ENCODE assay signal across 22 cellular contexts in genomic region chr1:150928286-150928685, GRCh38. TPM values are rescaled to one million over a fixed set of nuclear protein-coding genes. Genes with fewer than 3 reads are reported as not detected.
DNase-seq lines count a peak whose midpoint lies in the region; ATAC-seq and TF ChIP-seq lines count a peak whose summit lies in the region.
"Had no signal": no experiment of that assay in that cellular context is flagged by ENCODE, and none has a peak within 500 bp of the region (broad histone marks: within the 10 kb centered on the region; RNA-seq: fewer than 3 reads in every experiment).

No MANE protein-coding gene starts in this region.

- H3K27ac Mint-ChIP-seq in GM23338 (no peak overlapping the region), immature natural killer cell (peak overlapping the region in 5 of 6 donors; percentile 8 to 85 (median 47))
- H3K27ac Mint-ChIP-seq in activated T-helper 17 cell treated with anti-CD3 and anti-CD28 coated beads, Interleukin-2, amount 50 U/mL, for 72 hours = no peak overlapping the region

- no peak overlapping the region for H3K9ac ChIP-seq in BLaER1 treated with 17β-estradiol and CSF1 and Interleukin-3, amounts not matched to agents 10 nM and 100 nM
- H3K9ac ChIP-seq: BLaER1 had no signal

- DNase-seq in GM23338 (ENCODE audit: low spot score) = no peak
- no peak for DNase-seq in immature natural killer cell
- DNase-seq in medulla oblongata (ENCODE audit: extremely low spot score) = no peak
- no peak for DNase-seq in NCI-H2196 (lab: John Stamatoyannopoulos, UW; ENCODE audit: unreplicated experiment)
- no peak for DNase-seq in cardiac septum (ENCODE audit: low spot score)
- DNase-seq in glomerular visceral epithelial cell (ENCODE audit: extremely low spot score) = no peak
- DNase-seq: activated CD8-positive, alpha-beta memory T cell treated with anti-CD3 and anti-CD28 coated beads for 24 hours; activated naive CD4-positive, alpha-beta T cell; heart left ventricle; mucosa of descending colon; NCI-H1436; NCI-H2227 treated with DMSO at 0.1 percent for 48 hours; posterior cingulate gyrus; spleen had no signal

- intact Hi-C loops in cardiac septum (cut with DNase I) = loop anchor here (5.0 to 10.0 kb wide), 2 partner anchors 51 to 303 kb away; partner anchors contain the start of genes ARNT and ENSA

- no peak overlapping the region for H2AFZ ChIP-seq in GM23338

- TF ChIP-seq CTCF in GM23338 (conservative IDR thresholded peaks at IDR 0.05; ENCODE audit: low read depth in 2 of 2) = no peak

- peaks cover 5% of the 10 kb centered on the region for H3K27me3 Mint-ChIP-seq in GM23338 (ENCODE audit: insufficient read depth, low read depth, poor library complexity)
- no peaks in the 10 kb centered on the region for H3K27me3 Mint-ChIP-seq in activated T-helper 17 cell treated with anti-CD3 and anti-CD28 coated beads, Interleukin-2, amount 50 U/mL, for 72 hours
- H3K27me3 Mint-ChIP-seq in immature natural killer cell (ENCODE audit: low read depth in 3 of 3) = peaks cover 8 to 13% (median 12%) of the 10 kb centered on the region in 3 donors

- no peak overlapping the region for H3K27ac ChIP-seq in BLaER1 treated with 17β-estradiol and CSF1 and Interleukin-3, amounts not matched to agents 10 nM and 100 nM
- H3K27ac ChIP-seq in GM23338 (ENCODE audit: low read depth) = no peak overlapping the region
- H3K27ac ChIP-seq: BLaER1, SJSA1, vagina had no signal

- peaks cover 4% of the 10 kb centered on the region; the same call in 2 of the 3 replicates for H3K9me3 Mint-ChIP-seq in GM23338
- no peaks in the 10 kb centered on the region for H3K9me3 Mint-ChIP-seq in activated T-helper 17 cell treated with anti-CD3 and anti-CD28 coated beads, Interleukin-2, amount 50 U/mL, for 72 hours
- peaks cover 3 to 13% (median 8%) of the 10 kb centered on the region in 6 donors for H3K9me3 Mint-ChIP-seq in immature natural killer cell

- H3K4me2 ChIP-seq in BLaER1 treated with 17β-estradiol and CSF1 and Interleukin-3, amounts not matched to agents 10 nM and 100 nM = peak overlapping the region in 9 of 11 experiments; percentile 72 to 89 (median 86); a peak in 8 of 22 replicates
- H3K4me2 ChIP-seq in GM23338 = no peak overlapping the region

- peaks cover 0 to 7% (median 0%) of the 10 kb centered on the region in 11 experiments; a peak in 1 of 22 replicates for H4K20me1 ChIP-seq in BLaER1 treated with 17β-estradiol and CSF1 and Interleukin-3, amounts not matched to agents 10 nM and 100 nM
- no peaks in the 10 kb centered on the region for H4K20me1 ChIP-seq in GM23338 (replicated peaks; ENCODE audit: insufficient read depth)
- H4K20me1 ChIP-seq: BLaER1 had no signal

- H3K36me3 ChIP-seq in BLaER1 treated with 17β-estradiol and CSF1 and Interleukin-3, amounts not matched to agents 10 nM and 100 nM = peaks cover 55 to 62% (median 59%) of the 10 kb centered on the region in 11 experiments
- H3K36me3 ChIP-seq in GM23338 (ENCODE audit: insufficient read depth) = peaks cover 56% of the 10 kb centered on the region

- H3K4me1 Mint-ChIP-seq in GM23338 = no peaks in the 10 kb centered on the region
- H3K4me1 Mint-ChIP-seq in activated T-helper 17 cell treated with anti-CD3 and anti-CD28 coated beads, Interleukin-2, amount 50 U/mL, for 72 hours = no peaks in the 10 kb centered on the region
- H3K4me1 Mint-ChIP-seq in immature natural killer cell = peaks cover 26 to 37% of the 10 kb centered on the region in 2 donors

- no peaks in the 10 kb centered on the region for H3K9me2 ChIP-seq in GM23338 (ENCODE audit: insufficient read depth)

- H3K4me3 ChIP-seq in BLaER1 treated with 17β-estradiol and CSF1 and Interleukin-3, amounts not matched to agents 10 nM and 100 nM = no peak overlapping the region
- H3K4me3 ChIP-seq in GM23338 = no peak overlapping the region
- H3K4me3 ChIP-seq: BLaER1, K562, mucosa of descending colon, SJSA1, vagina had no signal

- H3K36me3 Mint-ChIP-seq in GM23338 (ENCODE audit: low read depth) = peaks cover 66% of the 10 kb centered on the region
- H3K36me3 Mint-ChIP-seq in activated T-helper 17 cell treated with anti-CD3 and anti-CD28 coated beads, Interleukin-2, amount 50 U/mL, for 72 hours (ENCODE audit: low read depth) = peaks cover 76% of the 10 kb centered on the region
- H3K36me3 Mint-ChIP-seq in immature natural killer cell = peaks cover 35 to 42% (median 37%) of the 10 kb centered on the region in 3 donors

- H3K4me1 ChIP-seq in BLaER1 treated with 17β-estradiol and CSF1 and Interleukin-3, amounts not matched to agents 10 nM and 100 nM = peaks cover 12 to 19% (median 15%) of the 10 kb centered on the region in 10 experiments; a peak in 19 of 20 replicates
- H3K4me1 ChIP-seq in GM23338 (ENCODE audit: insufficient read depth) = peaks cover 6% of the 10 kb centered on the region; the same call in 1 of the 2 replicates

- peaks cover 22% of the 10 kb centered on the region for H3K79me2 ChIP-seq in GM23338 (replicated peaks; ENCODE audit: insufficient read depth)

- no peaks in the 10 kb centered on the region for H3K27me3 ChIP-seq in BLaER1 treated with 17β-estradiol and CSF1 and Interleukin-3, amounts not matched to agents 10 nM and 100 nM
- no peaks in the 10 kb centered on the region for H3K27me3 ChIP-seq in GM23338 (ENCODE audit: insufficient read depth)
- H3K27me3 ChIP-seq: BLaER1, heart left ventricle, SJSA1, spleen, vagina had no signal

- H3F3A ChIP-seq in GM23338 (replicated peaks; ENCODE audit: low read depth) = peaks cover 7% of the 10 kb centered on the region; the same call in 1 of the 2 replicates

- ATAC-seq in GM23338 = no peak
- ATAC-seq in activated T-helper 17 cell treated with anti-CD3 and anti-CD28 coated beads, Interleukin-2, amount 50 U/mL, for 72 hours (replicated peaks) = no peak
- ATAC-seq: heart left ventricle, K562, mucosa of descending colon had no signal

- peaks cover 26 to 49% (median 36%) of the 10 kb centered on the region in 11 experiments for H3K9me3 ChIP-seq in BLaER1 treated with 17β-estradiol and CSF1 and Interleukin-3, amounts not matched to agents 10 nM and 100 nM (replicated peaks in 1 of 11)
- H3K9me3 ChIP-seq: SJSA1, vagina had no signal

- peak overlapping the region; percentile 50; the same call in 1 of the 3 replicates for H3K4me3 Mint-ChIP-seq in GM23338
- peak overlapping the region; percentile 12 for H3K4me3 Mint-ChIP-seq in activated T-helper 17 cell treated with anti-CD3 and anti-CD28 coated beads, Interleukin-2, amount 50 U/mL, for 72 hours
- H3K4me3 Mint-ChIP-seq in immature natural killer cell = peak overlapping the region in 3 of 5 donors; percentile 4 to 71 (median 51)

TF ChIP-seq in GM23338, 12 proteins besides CTCF, POLR2A, EP300 and RAD21 (continues in another document):
- no peak for TF ChIP-seq STAT1 (IDR thresholded peaks at IDR 0.05; ENCODE audit: unreplicated experiment)
- no peak for TF ChIP-seq ETS1 (IDR thresholded peaks at IDR 0.05)
- no peak for TF ChIP-seq ZNF114 (CRISPR knock-in tag; IDR thresholded peaks at IDR 0.05)
- no peak for TF ChIP-seq EZH2 (IDR thresholded peaks at IDR 0.05; ENCODE audit: low read depth, unreplicated experiment)
- TF ChIP-seq CREB1 (CRISPR knock-in tag; IDR thresholded peaks at IDR 0.05; ENCODE audit: low read depth) = no peak

RNA-seq across cellular contexts. Expression of gene SETDB1, which starts 2.1 kb away (rescaled TPM):
- 33.0 and 47.4 TPM in 2 replicates for total RNA-seq in GM23338 (2014; rRNA removed; shearing (Covaris generic))
- polyA plus RNA-seq in GM23338 (2016; fragmentation: Nextera tagmentation; extraction: Ambion mirVana) = 15.1 and 16.9 TPM in 2 replicates
- total RNA-seq in activated T-helper 17 cell treated with anti-CD3 and anti-CD28 coated beads, Interleukin-2, amount 50 U/mL, for 72 hours = 10 to 100 TPM; 49.3 to 74.3 TPM
- polyA plus RNA-seq in immature natural killer cell = 10 to 100 TPM; 11.7 to 20.9 (median 15.3) TPM
- total RNA-seq in cardiac septum = 15.5 TPM

RNA-seq across cellular contexts. Expression of gene CTXND2, which starts 41.4 kb away (rescaled TPM):
- total RNA-seq in GM23338 (2014; rRNA removed; shearing (Covaris generic)) = not detected in 2 replicates
- not detected in 2 replicates for polyA plus RNA-seq in GM23338 (2016; fragmentation: Nextera tagmentation; extraction: Ambion mirVana)
- total RNA-seq in activated T-helper 17 cell treated with anti-CD3 and anti-CD28 coated beads, Interleukin-2, amount 50 U/mL, for 72 hours = not detected
- polyA plus RNA-seq in immature natural killer cell = not detected
- total RNA-seq in cardiac septum = not detected
- total RNA-seq: cerebellum, endothelial cell of umbilical vein, heart left ventricle, K562, mucosa of descending colon, SJSA1, spleen, vagina had no signal
- polyA plus RNA-seq: endothelial cell of umbilical vein, heart left ventricle, K562, spleen had no signal

RNA-seq across cellular contexts. Expression of gene CERS2, which starts 46.3 kb away (rescaled TPM):
- total RNA-seq in GM23338 (2014; rRNA removed; shearing (Covaris generic)) = 120 and 122 TPM in 2 replicates
- polyA plus RNA-seq in GM23338 (2016; fragmentation: Nextera tagmentation; extraction: Ambion mirVana) (75.1 and 83.3 TPM in 2 replicates), immature natural killer cell (100 to 1,000 TPM; 138 to 200 (median 168) TPM)
- total RNA-seq in activated T-helper 17 cell treated with anti-CD3 and anti-CD28 coated beads, Interleukin-2, amount 50 U/mL, for 72 hours = 100 to 1,000 TPM; 114 to 212 TPM
- total RNA-seq in cardiac septum = 76.0 TPM

RNA-seq across cellular contexts. Expression of gene ARNT, which starts 51.9 kb away (rescaled TPM):
- total RNA-seq in GM23338 (2014; rRNA removed; shearing (Covaris generic)) = 30.3 and 31.9 TPM in 2 replicates
- polyA plus RNA-seq in GM23338 (2016; fragmentation: Nextera tagmentation; extraction: Ambion mirVana) (10.5 and 11.4 TPM in 2 replicates), immature natural killer cell (10 to 100 TPM; 14.5 to 28.7 (median 17.6) TPM)
- total RNA-seq in activated T-helper 17 cell treated with anti-CD3 and anti-CD28 coated beads, Interleukin-2, amount 50 U/mL, for 72 hours = 10 to 100 TPM; 28.4 to 50.4 TPM
- 32.0 TPM for total RNA-seq in cardiac septum

RNA-seq across cellular contexts. Expression of gene ANXA9, which starts 53.8 kb away (rescaled TPM):
- total RNA-seq in GM23338 (2014; rRNA removed; shearing (Covaris generic)) = 1.7 and 2.2 TPM in 2 replicates
- polyA plus RNA-seq in GM23338 (2016; fragmentation: Nextera tagmentation; extraction: Ambion mirVana) = 1.0 and 1.4 TPM in 2 replicates
- under 1 TPM; 0.19 to 0.30 TPM for total RNA-seq in activated T-helper 17 cell treated with anti-CD3 and anti-CD28 coated beads, Interleukin-2, amount 50 U/mL, for 72 hours
- not detected for polyA plus RNA-seq in immature natural killer cell
- total RNA-seq in cardiac septum = 0.16 TPM
- total RNA-seq: endothelial cell of umbilical vein, mucosa of descending colon, SJSA1 had no signal
- polyA plus RNA-seq: endothelial cell of umbilical vein had no signal

Comparison
In these comparisons a context has a peak if more than half of its experiments do, and no peak if none do; other contexts are left out.
1. H3K27ac Mint-ChIP-seq: peak in immature natural killer cell (5 of 6); none in GM23338 (single experiment) and activated T-helper 17 cell treated with anti-CD3 and anti-CD28 coated beads, Interleukin-2, amount 50 U/mL, for 72 hours (single experiment).
2. Peak in every context shown above with its lines, with median percentiles within 50 percentile points of each other: H3K4me3 Mint-ChIP-seq.